ENCODE assay signal across 1 cellular context in genomic region chr6:52597738-52598122, GRCh38.
TF ChIP-seq lines count a peak whose summit lies in the region.

No MANE protein-coding gene starts in this region.

TF ChIP-seq in HCT116, 20 proteins besides CTCF, POLR2A, EP300 and RAD21:
- no peak for TF ChIP-seq REST (IDR thresholded peaks at IDR 0.05; ENCODE audit: low read depth)
